Comparison of ENCODE assay signal across 9 cellular contexts in the genomic region with DNA sequence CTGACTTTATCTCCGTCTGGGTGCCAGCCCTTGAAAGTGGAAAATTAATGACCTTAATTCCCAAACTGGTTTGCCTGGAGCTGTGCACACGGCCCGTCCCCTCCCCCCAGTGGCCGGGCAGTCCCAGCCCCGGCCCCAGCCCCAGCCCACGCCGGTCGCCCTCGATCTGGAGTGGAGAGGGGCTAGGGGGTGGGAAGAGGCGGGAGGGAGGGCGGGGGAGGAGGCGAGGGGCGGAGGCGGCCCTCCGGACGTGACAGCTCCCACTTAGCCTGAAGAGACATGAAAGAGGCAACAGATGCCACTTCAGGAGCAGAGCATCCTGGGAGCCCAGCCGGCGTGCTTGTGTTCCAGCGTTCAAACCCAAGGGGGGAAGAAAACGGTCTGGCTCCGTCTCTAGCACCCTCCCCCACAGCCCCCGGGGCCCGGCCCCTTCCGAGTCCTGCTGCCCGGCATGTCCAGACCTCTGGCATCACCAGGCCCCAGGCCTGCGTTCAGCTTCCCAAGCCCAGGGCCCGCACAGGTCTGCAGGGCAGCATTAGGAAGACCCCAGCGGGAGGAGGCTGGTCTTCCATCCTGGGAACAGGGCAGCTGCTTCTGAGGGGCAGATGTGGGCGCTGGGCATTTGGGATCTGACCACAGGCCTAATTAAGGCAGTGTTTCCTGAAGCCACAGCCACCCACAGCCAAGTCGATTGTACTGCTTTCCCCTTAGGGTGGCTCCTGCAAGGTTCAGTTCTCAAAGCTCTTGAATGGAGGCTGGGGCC. TPM values are rescaled to one million over a fixed set of nuclear protein-coding genes. Genes with fewer than 3 reads are reported as not detected.
DNase-seq lines count a peak whose midpoint lies in the region; ATAC-seq and TF ChIP-seq lines count a peak whose summit lies in the region.
"Had no signal": no experiment of that assay in that cellular context is flagged by ENCODE, and none has a peak within 500 bp of the region (broad histone marks: within the 10 kb centered on the region; RNA-seq: fewer than 3 reads in every experiment).

No MANE protein-coding gene starts in this region.

- no peak for TF ChIP-seq EP300 in esophagus muscularis mucosa (IDR thresholded peaks at IDR 0.05)

- peaks cover 0 to 18% (median 14%) of the 10 kb centered on the region in 4 donors for H3K4me1 ChIP-seq in esophagus muscularis mucosa

- 25% methylated on average over 9 of the region's 30 CpGs for WGBS in esophagus muscularis mucosa

- no peak overlapping the region for H3K27ac ChIP-seq in esophagus muscularis mucosa (replicated peaks in 1 of 4)

- H3K9me3 ChIP-seq in esophagus muscularis mucosa (no peaks in the 10 kb centered on the region), MG63 (no peaks in the 10 kb centered on the region)

- H3K36me3 ChIP-seq in esophagus muscularis mucosa (no peaks in the 10 kb centered on the region), MG63 (no peaks in the 10 kb centered on the region)

- H3K27me3 ChIP-seq in esophagus muscularis mucosa, result no peaks in the 10 kb centered on the region
- no peaks in the 10 kb centered on the region for H3K27me3 ChIP-seq in MG63

- peak; percentile 81 for DNase-seq in DMS79 treated with DMSO at 0.1 percent for 48 hours (lab: John Stamatoyannopoulos, UW)
- peak; percentile 48 for DNase-seq in NCI-H2171 (lab: John Stamatoyannopoulos, UW)
- DNase-seq in esophagus muscularis mucosa (ENCODE audit: extremely low spot score), result no peak
- DNase-seq in omental fat pad (ENCODE audit: low spot score), result no peak
- DNase-seq in HK-2 (ENCODE audit: unreplicated experiment), result no peak
- no peak for DNase-seq in stimulated activated CD8-positive, alpha-beta memory T cell treated with anti-CD3 and anti-CD28 coated beads, Interleukin-4, amount 100 ng/mL, for 48 hours
- no peak for DNase-seq in MG63
- DNase-seq: T-helper 1 cell had no signal

- ATAC-seq in omental fat pad (ENCODE audit: low FRiP score), result peak; percentile 17
- no peak for ATAC-seq in HG03175 (IDR thresholded peaks at IDR 0.05; ENCODE audit: unreplicated experiment)

- intact Hi-C loops in esophagus muscularis mucosa (cut with DNase I), result no loop called here

- H3K4me3 ChIP-seq in esophagus muscularis mucosa (peak overlapping the region; percentile 44 to 53 (median 46)), MG63 (no peak overlapping the region)

- no peak for TF ChIP-seq CTCF in esophagus muscularis mucosa (IDR thresholded peaks at IDR 0.05)
- no peak for TF ChIP-seq CTCF in omental fat pad (IDR thresholded peaks at IDR 0.05)

- no peak for TF ChIP-seq POLR2A in esophagus muscularis mucosa (IDR thresholded peaks at IDR 0.05; ENCODE audit: low read depth)

RNA-seq across cellular contexts. Expression of a gene that starts 20.0 kb away (rescaled TPM):
- total RNA-seq in esophagus muscularis mucosa (under 1 TPM in 1 of 4 donors, not detected in 3; 0.50 TPM), omental fat pad (not detected)
- total RNA-seq in MG63 (2014; rRNA removed; shearing (Covaris generic); ENCODE audit: low replicate concordance), result not detected in 2 replicates

Comparison
In these comparisons a context has a peak if more than half of its experiments do, and no peak if none do; other contexts are left out.
1. DNase-seq: peak in DMS79 treated with DMSO at 0.1 percent for 48 hours (single experiment) and NCI-H2171 (single experiment); none in esophagus muscularis mucosa (single experiment), omental fat pad (single experiment), HK-2 (single experiment), stimulated activated CD8-positive, alpha-beta memory T cell treated with anti-CD3 and anti-CD28 coated beads, Interleukin-4, amount 100 ng/mL, for 48 hours (single experiment) and MG63 (single experiment).